ENCODE assay signal across 14 cellular contexts in genomic region chr12:49515266-49515665, GRCh38. TPM values are rescaled to one million over a fixed set of nuclear protein-coding genes. Genes with fewer than 3 reads are reported as not detected.
DNase-seq lines count a peak whose midpoint lies in the region; ATAC-seq and TF ChIP-seq lines count a peak whose summit lies in the region.
"Had no signal": no experiment of that assay in that cellular context is flagged by ENCODE, and none has a peak within 500 bp of the region (broad histone marks: within the 10 kb centered on the region; RNA-seq: fewer than 3 reads in every experiment).

No MANE protein-coding gene starts in this region.

- 53 to 67% methylated on average over 5 of the region's 5 CpGs for WGBS in thyroid gland, 2 donors

- no peaks in the 10 kb centered on the region for H3K27me3 ChIP-seq in thyroid gland

- H3K36me3 ChIP-seq in thyroid gland: no peaks in the 10 kb centered on the region

- no peak overlapping the region for H3K4me3 ChIP-seq in fibroblast of the aortic adventitia (ENCODE audit: low read depth, low read length)
- H3K4me3 ChIP-seq in thyroid gland (replicated peaks in 1 of 3): no peak overlapping the region

- TF ChIP-seq POLR2A in thyroid gland (IDR thresholded peaks at IDR 0.05): no peak

- ATAC-seq in left colon: no peak
- ATAC-seq in GM18858 (IDR thresholded peaks at IDR 0.05; ENCODE audit: unreplicated experiment): no peak
- ATAC-seq: activated naive CD4-positive, alpha-beta T cell treated with anti-CD3 and anti-CD28 coated beads, Interleukin-2, amount 50 U/mL, for 72 hours; natural killer cell had no signal

- no peaks in the 10 kb centered on the region for H3K9me3 ChIP-seq in thyroid gland

- intact Hi-C loops in thyroid gland (cut with DNase I): no loop called here
- intact Hi-C loops in left colon (cut with DNase I, micrococcal nuclease): loop anchor here in 1 of 2 donors (5.0 to 10.0 kb wide), 2 partner anchors 153 to 170 kb away; partner anchors contain the start of gene DNAJC22

- DNase-seq in NK-92 treated with Interleukin-12 subunit alpha and Interleukin-12 subunit beta, amount 100 ng/mL, for 24 hours (lab: John Stamatoyannopoulos, UW): peak; percentile 25
- DNase-seq in NK-92 (lab: John Stamatoyannopoulos, UW; ENCODE audit: unreplicated experiment) (no peak), SW480 (ENCODE audit: low spot score) (peak; percentile 58), fibroblast of the aortic adventitia (ENCODE audit: low read depth) (peak; percentile 84), thyroid gland (peak; percentile 34 to 51), left colon (no peak), NCI-H187 treated with DMSO at 0.1 percent for 48 hours (lab: John Stamatoyannopoulos, UW) (no peak)
- DNase-seq: activated CD4-positive, alpha-beta T cell treated with anti-CD3 and anti-CD28 coated beads, Interleukin-2, amount 50 U/mL, for 1 hour; effector CD8-positive, alpha-beta T cell; MV-4-11; natural killer cell; NCI-H748 treated with DMSO at 0.1 percent for 48 hours had no signal

- H3K4me1 ChIP-seq in thyroid gland: peaks cover 0 to 15% of the 10 kb centered on the region in 2 donors

- TF ChIP-seq CTCF in fibroblast of the aortic adventitia (IDR thresholded peaks at IDR 0.05; ENCODE audit: insufficient read depth, low read length): no peak
- no peak for TF ChIP-seq CTCF in thyroid gland (IDR thresholded peaks at IDR 0.05)

- no peak overlapping the region for H3K27ac ChIP-seq in thyroid gland

RNA-seq across cellular contexts. Expression of gene KCNH3, which starts 23.6 kb away (rescaled TPM):
- 0.08 and 0.18 TPM in 2 replicates for total RNA-seq in fibroblast of the aortic adventitia (ENCODE audit: low replicate concordance)
- total RNA-seq in thyroid gland: 1 to 10 TPM in 2 of 4 donors, under 1 TPM in 1, not detected in 1; 0.94 to 2.2 (median 2.1) TPM
- under 1 TPM in 1 of 2 donors, not detected in 1; 0.14 TPM for total RNA-seq in left colon

RNA-seq across cellular contexts. Expression of gene MCRS1, which starts 52.7 kb away (rescaled TPM):
- total RNA-seq in fibroblast of the aortic adventitia (ENCODE audit: low replicate concordance) (45.5 and 48.7 TPM in 2 replicates), thyroid gland (100 to 1,000 TPM in 1 of 4 donors, 10 to 100 TPM in 3; 56.7 to 111 (median 69.2) TPM), left colon (10 to 100 TPM; 62.3 to 66.1 TPM)

Comparison
In these comparisons a context has a peak if more than half of its experiments do, and no peak if none do; other contexts are left out.
1. DNase-seq: peak in NK-92 treated with Interleukin-12 subunit alpha and Interleukin-12 subunit beta, amount 100 ng/mL, for 24 hours (single experiment), SW480 (single experiment), fibroblast of the aortic adventitia (single experiment) and thyroid gland (2 of 2); none in NK-92 (single experiment), left colon (0 of 2) and NCI-H187 treated with DMSO at 0.1 percent for 48 hours (single experiment).